Comparison of ENCODE assay signal across 9 cellular contexts in the genomic region with DNA sequence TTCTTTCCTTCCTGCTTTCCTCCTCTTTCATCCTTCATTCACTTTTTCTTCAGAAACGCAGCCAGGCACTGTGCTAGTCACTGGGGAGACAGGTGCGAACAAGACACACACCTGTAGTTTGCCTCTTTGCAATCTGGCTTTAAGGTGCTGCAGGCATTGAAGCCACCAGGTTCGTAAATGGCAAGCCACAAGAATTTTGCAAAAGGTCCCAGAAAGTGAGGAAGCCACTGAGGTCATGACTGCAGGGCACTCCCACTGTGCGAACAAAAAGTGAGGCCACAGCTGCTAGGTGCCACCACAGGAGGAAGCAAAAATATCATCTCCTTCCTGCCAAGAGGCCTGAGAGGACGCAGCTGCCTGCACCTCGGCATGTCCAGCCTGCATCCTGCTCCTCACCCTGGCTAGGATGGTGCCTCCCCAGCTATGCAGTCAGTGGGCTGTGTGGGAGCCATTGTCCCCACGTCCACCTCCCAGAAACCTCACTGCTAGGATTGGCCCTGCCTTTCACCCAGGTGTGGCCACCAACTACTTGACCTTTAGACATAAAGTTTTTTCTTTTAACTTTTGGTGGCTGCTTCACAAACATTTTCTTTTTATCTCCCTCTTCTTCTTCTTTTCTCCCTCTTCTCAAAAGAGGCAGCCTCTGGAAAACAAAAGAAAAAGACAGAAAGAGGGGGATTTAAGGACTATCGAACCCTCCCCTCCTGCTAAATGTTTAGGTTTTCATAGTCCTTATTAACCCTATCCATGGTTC.
DNase-seq lines count a peak whose midpoint lies in the region; ATAC-seq lines count a peak whose summit lies in the region.
"Had no signal": no experiment of that assay in that cellular context is flagged by ENCODE, and none has a peak within 500 bp of the region (broad histone marks: within the 10 kb centered on the region; RNA-seq: fewer than 3 reads in every experiment).

No MANE protein-coding gene starts in this region.

- peaks cover 43% of the 10 kb centered on the region for H3K4me1 ChIP-seq in CD4-positive, CD25-positive, alpha-beta regulatory T cell (ENCODE audit: control insufficient read depth, insufficient read depth, low read length, poor library complexity, severe bottlenecking)
- H3K4me1 ChIP-seq in GM23248 (ENCODE audit: insufficient read depth) = no peaks in the 10 kb centered on the region

- peak; percentile 7 to 90 (median 58) for DNase-seq in CD4-positive, CD25-positive, alpha-beta regulatory T cell
- DNase-seq in Kasumi-1 (lab: John Stamatoyannopoulos, UW) (peak; percentile 87 to 90), immature natural killer cell (peak; percentile 84 to 85 (median 84)), NCI-H1048 (lab: John Stamatoyannopoulos, UW) (no peak), GM23248 (no peak), globus pallidus (ENCODE audit: low spot score) (no peak)
- peak; percentile 75 for DNase-seq in activated CD8-positive, alpha-beta memory T cell treated with anti-CD3 and anti-CD28 coated beads for 24 hours

- no peak overlapping the region for H2AFZ ChIP-seq in GM23248

- H3K9me3 ChIP-seq in CD4-positive, CD25-positive, alpha-beta regulatory T cell (ENCODE audit: control insufficient read depth in 2 of 2, low read length in 2 of 2) = no peaks in the 10 kb centered on the region
- no peaks in the 10 kb centered on the region for H3K9me3 ChIP-seq in GM23248 (ENCODE audit: low read depth)

- peak overlapping the region; percentile 42 for H3K27ac ChIP-seq in CD4-positive, CD25-positive, alpha-beta regulatory T cell (ENCODE audit: insufficient read depth, low read length, poor library complexity, severe bottlenecking)
- no peak overlapping the region for H3K27ac ChIP-seq in GM23248
- H3K27ac ChIP-seq: cardiac muscle cell had no signal

- H3K27me3 ChIP-seq in CD4-positive, CD25-positive, alpha-beta regulatory T cell (ENCODE audit: control insufficient read depth, insufficient read depth, low read length) = no peaks in the 10 kb centered on the region
- no peaks in the 10 kb centered on the region for H3K27me3 ChIP-seq in GM23248 (replicated peaks; ENCODE audit: insufficient read depth)
- H3K27me3 ChIP-seq: cardiac muscle cell had no signal

- H3K4me3 Mint-ChIP-seq in CD4-positive, CD25-positive, alpha-beta regulatory T cell = peak overlapping the region; percentile 22 to 88 (median 72)
- H3K4me3 Mint-ChIP-seq in immature natural killer cell = peak overlapping the region; percentile 68 to 97 (median 94)

- peak overlapping the region; percentile 32 for H3K4me3 ChIP-seq in CD4-positive, CD25-positive, alpha-beta regulatory T cell (ENCODE audit: low read depth, low read length)
- H3K4me3 ChIP-seq in GM23248 = no peak overlapping the region
- H3K4me3 ChIP-seq: cardiac muscle cell had no signal

- H3K4me2 ChIP-seq in GM23248 (ENCODE audit: unreplicated experiment) = no peak overlapping the region

- H3K9me2 ChIP-seq in GM23248 (ENCODE audit: insufficient read depth) = no peaks in the 10 kb centered on the region

- no peaks in the 10 kb centered on the region for H3K36me3 ChIP-seq in CD4-positive, CD25-positive, alpha-beta regulatory T cell (ENCODE audit: control insufficient read depth, insufficient read depth, low read length)
- no peaks in the 10 kb centered on the region for H3K36me3 ChIP-seq in GM23248 (ENCODE audit: low read depth)
- H3K36me3 ChIP-seq: cardiac muscle cell had no signal

- peak overlapping the region; percentile 82 to 100 (median 92) for H3K27ac Mint-ChIP-seq in CD4-positive, CD25-positive, alpha-beta regulatory T cell
- H3K27ac Mint-ChIP-seq in immature natural killer cell = peak overlapping the region; percentile 95 to 100 (median 99)

- H3K36me3 Mint-ChIP-seq in CD4-positive, CD25-positive, alpha-beta regulatory T cell = peaks cover 3% of the 10 kb centered on the region
- no peaks in the 10 kb centered on the region for H3K36me3 Mint-ChIP-seq in immature natural killer cell

- no peak overlapping the region for H3K9ac ChIP-seq in GM23248

- no peaks in the 10 kb centered on the region for H3K27me3 Mint-ChIP-seq in CD4-positive, CD25-positive, alpha-beta regulatory T cell
- H3K27me3 Mint-ChIP-seq in immature natural killer cell (ENCODE audit: low read depth in 3 of 3) = peaks cover 7 to 19% (median 13%) of the 10 kb centered on the region in 3 donors

- peaks cover 0 to 4% (median 0%) of the 10 kb centered on the region in 7 donors for H3K9me3 Mint-ChIP-seq in CD4-positive, CD25-positive, alpha-beta regulatory T cell
- peaks cover 0 to 2% (median 0%) of the 10 kb centered on the region in 6 donors for H3K9me3 Mint-ChIP-seq in immature natural killer cell

- ATAC-seq in CD4-positive, CD25-positive, alpha-beta regulatory T cell (ENCODE audit: low read depth in 2 of 2) = peak; percentile 56 to 67
- peak; percentile 66 for ATAC-seq in GM21528 (IDR thresholded peaks at IDR 0.05; ENCODE audit: low FRiP score, unreplicated experiment)

- no peaks in the 10 kb centered on the region for H4K20me1 ChIP-seq in GM23248 (ENCODE audit: insufficient read depth)

- 78 to 84% methylated on average over 8 of the region's 8 CpGs for WGBS in GM23248 (ENCODE audit: low coverage in 1 of 2, low lambda C conversion rate in 2 of 2, missing lambda C conversion rate in 2 of 2), 2 experiments

- in situ Hi-C loops in GM23248 (cut with MboI) = loop anchor here (10.0 kb wide), 1 partner anchor 225 kb away; no protein-coding TSS in a partner anchor

- H3K79me2 ChIP-seq in GM23248 (ENCODE audit: insufficient read depth) = no peaks in the 10 kb centered on the region

- no peaks in the 10 kb centered on the region for H3F3A ChIP-seq in GM23248 (ENCODE audit: insufficient read depth)

- H3K4me1 Mint-ChIP-seq in CD4-positive, CD25-positive, alpha-beta regulatory T cell = peaks cover 28 to 72% (median 47%) of the 10 kb centered on the region in 4 donors
- peaks cover 80 to 89% of the 10 kb centered on the region in 2 donors for H3K4me1 Mint-ChIP-seq in immature natural killer cell

Comparison
In these comparisons a context has a peak if more than half of its experiments do, and no peak if none do; other contexts are left out.
1. DNase-seq: peak in CD4-positive, CD25-positive, alpha-beta regulatory T cell (3 of 3), Kasumi-1 (2 of 2), activated CD8-positive, alpha-beta memory T cell treated with anti-CD3 and anti-CD28 coated beads for 24 hours (single experiment) and immature natural killer cell (3 of 3); none in NCI-H1048 (single experiment), GM23248 (single experiment) and globus pallidus (single experiment).